Comparison of ENCODE assay signal across 2 cellular contexts in genomic region chr22:29312218-29313125, GRCh38.
TF ChIP-seq lines count a peak whose summit lies in the region.

No MANE protein-coding gene starts in this region.

TF ChIP-seq in SK-N-SH, 30 proteins besides CTCF, POLR2A, EP300 and RAD21 (continued from another document):
- no peak for TF ChIP-seq IRF3 (IDR thresholded peaks at IDR 0.05; ENCODE audit: low read depth, low read length)

TF ChIP-seq in SK-N-SH treated with all-trans-retinoic acid at 6 μM for 48 hours, 23 proteins besides CTCF, POLR2A, EP300 and RAD21 (continued from another document):
- TF ChIP-seq PATZ1 (CRISPR knock-in tag; IDR thresholded peaks at IDR 0.05; ENCODE audit: borderline replicate concordance) (no peak), CSRNP3 (CRISPR knock-in tag; IDR thresholded peaks at IDR 0.05) (no peak), ZFP3 (CRISPR knock-in tag; IDR thresholded peaks at IDR 0.05) (no peak), ARNTL (CRISPR knock-in tag; IDR thresholded peaks at IDR 0.05; ENCODE audit: borderline replicate concordance, low read depth) (no peak), ZNF565 (CRISPR knock-in tag; conservative IDR thresholded peaks at IDR 0.05; ENCODE audit: low read depth) (no peak), CREB5 (CRISPR knock-in tag; IDR thresholded peaks at IDR 0.05; ENCODE audit: low read depth) (no peak), ZFP30 (CRISPR knock-in tag; IDR thresholded peaks at IDR 0.05) (no peak), ISL1 (CRISPR knock-in tag; IDR thresholded peaks at IDR 0.05) (no peak), TOX (CRISPR knock-in tag; IDR thresholded peaks at IDR 0.05; ENCODE audit: borderline replicate concordance) (no peak), ZNF70 (CRISPR knock-in tag; IDR thresholded peaks at IDR 0.05) (no peak)
